In the genomic region with DNA sequence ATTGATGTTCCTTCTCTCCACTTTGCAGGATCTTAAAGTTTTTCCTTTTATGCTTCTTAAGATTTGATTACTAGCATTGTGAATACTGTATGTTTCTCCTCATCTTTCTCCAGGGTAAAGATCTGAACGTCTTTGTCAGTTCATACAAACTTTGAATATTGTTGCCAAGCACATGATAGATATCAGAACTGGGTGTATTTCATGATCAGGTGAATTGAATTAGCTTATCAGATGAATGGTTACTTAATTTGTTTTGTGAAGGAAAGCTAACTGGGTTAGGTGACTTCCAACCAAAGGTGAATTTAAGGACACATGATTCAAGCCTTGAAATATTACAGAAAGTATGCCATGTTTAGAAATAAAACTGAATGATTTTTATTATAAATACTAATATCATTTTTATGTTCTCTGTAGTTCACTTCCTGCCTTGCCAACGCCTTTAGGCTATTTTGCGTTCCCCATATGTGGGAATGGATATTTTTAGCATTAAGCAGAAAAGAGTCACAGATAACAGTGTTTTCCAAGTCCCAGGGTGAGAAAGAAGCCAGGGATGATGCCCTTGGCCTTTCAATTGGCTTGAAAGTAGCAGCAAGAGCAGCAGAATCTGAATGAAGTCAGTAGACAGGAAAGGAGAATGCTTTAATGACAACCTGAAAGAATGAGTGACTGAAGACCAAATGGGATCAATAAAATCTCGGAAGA, we compare ENCODE assay signal across 18 cellular contexts.
DNase-seq lines count a peak whose midpoint lies in the region; ATAC-seq, FAIRE-seq and TF ChIP-seq lines count a peak whose summit lies in the region.
"Had no signal": no experiment of that assay in that cellular context is flagged by ENCODE, and none has a peak within 500 bp of the region (broad histone marks: within the 10 kb centered on the region; RNA-seq: fewer than 3 reads in every experiment).

No MANE protein-coding gene starts in this region.

- no peak for ATAC-seq in stimulated activated effector memory CD8-positive, alpha-beta T cell treated with anti-CD3 and anti-CD28 coated beads, Interleukin-12 subunit alpha, Interleukin-12 subunit beta, amount 100 ng/mL, for 72 hours
- ATAC-seq: CD8-positive, alpha-beta T cell; GM23338 had no signal

- TF ChIP-seq CTCF in chondrocyte (IDR thresholded peaks at IDR 0.05) (no peak), D721Med (IDR thresholded peaks at IDR 0.05; ENCODE audit: insufficient read depth, missing control alignments) (no peak), Peyer's patch (IDR thresholded peaks at IDR 0.05) (no peak)

- H3K36me3 ChIP-seq in Peyer's patch: no peaks in the 10 kb centered on the region
- H3K36me3 ChIP-seq: BLaER1 treated with 17β-estradiol and CSF1 and Interleukin-3, amounts not matched to agents 10 nM and 100 nM had no signal

- H3K27ac Mint-ChIP-seq in stimulated activated effector memory CD8-positive, alpha-beta T cell treated with anti-CD3 and anti-CD28 coated beads, Interleukin-12 subunit alpha, Interleukin-12 subunit beta, amount 100 ng/mL, for 72 hours: no peak overlapping the region
- H3K27ac Mint-ChIP-seq in chondrocyte (ENCODE audit: unreplicated experiment): no peak overlapping the region
- H3K27ac Mint-ChIP-seq: B cell; CD8-positive, alpha-beta T cell; GM23338 had no signal

- H3K4me3 ChIP-seq in Peyer's patch: no peak overlapping the region
- H3K4me3 ChIP-seq: BLaER1 treated with 17β-estradiol and CSF1 and Interleukin-3, amounts not matched to agents 10 nM and 100 nM; GM23338 had no signal

- no peaks in the 10 kb centered on the region for H3K27me3 ChIP-seq in Peyer's patch
- H3K27me3 ChIP-seq: BLaER1 treated with 17β-estradiol and CSF1 and Interleukin-3, amounts not matched to agents 10 nM and 100 nM had no signal

- FAIRE-seq in D721Med (lab: Jason Lieb, UNC): no peak
- FAIRE-seq: G401.6, GM12891, H54 had no signal

- H3K4me3 Mint-ChIP-seq in stimulated activated effector memory CD8-positive, alpha-beta T cell treated with anti-CD3 and anti-CD28 coated beads, Interleukin-12 subunit alpha, Interleukin-12 subunit beta, amount 100 ng/mL, for 72 hours: no peak overlapping the region
- no peak overlapping the region for H3K4me3 Mint-ChIP-seq in chondrocyte (ENCODE audit: unreplicated experiment)
- H3K4me3 Mint-ChIP-seq: B cell; CD8-positive, alpha-beta T cell; GM23338 had no signal

- no peaks in the 10 kb centered on the region for H3K4me1 ChIP-seq in Peyer's patch
- H3K4me1 ChIP-seq: BLaER1 treated with 17β-estradiol and CSF1 and Interleukin-3, amounts not matched to agents 10 nM and 100 nM; Caco-2 had no signal

- H3K9me3 ChIP-seq in Peyer's patch: no peaks in the 10 kb centered on the region
- H3K9me3 ChIP-seq: Caco-2 had no signal

- H3K4me1 Mint-ChIP-seq in stimulated activated effector memory CD8-positive, alpha-beta T cell treated with anti-CD3 and anti-CD28 coated beads, Interleukin-12 subunit alpha, Interleukin-12 subunit beta, amount 100 ng/mL, for 72 hours: no peaks in the 10 kb centered on the region
- H3K4me1 Mint-ChIP-seq in chondrocyte (ENCODE audit: low read depth): peaks cover 4% of the 10 kb centered on the region
- H3K4me1 Mint-ChIP-seq: B cell, GM23338 had no signal

- TF ChIP-seq POLR2A in Peyer's patch (IDR thresholded peaks at IDR 0.05): no peak

- H3K27me3 Mint-ChIP-seq in chondrocyte (ENCODE audit: low read depth): no peaks in the 10 kb centered on the region
- H3K27me3 Mint-ChIP-seq: B cell had no signal

- DNase-seq in EH (ENCODE audit: low read depth): peak; percentile 13
- peak; percentile 98 for DNase-seq in SK-N-DZ (ENCODE audit: low spot score)
- peak; percentile 17 for DNase-seq in epidermal melanocyte (ENCODE audit: insufficient read length, low spot score)
- DNase-seq in stimulated activated effector memory CD8-positive, alpha-beta T cell treated with anti-CD3 and anti-CD28 coated beads, Interleukin-12 subunit alpha, Interleukin-12 subunit beta, amount 100 ng/mL, for 72 hours (ENCODE audit: low spot score in 2 of 2): no peak
- DNase-seq in chondrocyte (ENCODE audit: low spot score): no peak
- DNase-seq in D721Med (ENCODE audit: insufficient read length, low spot score): no peak
- DNase-seq in Peyer's patch: no peak
- DNase-seq: Caco-2; CD8-positive, alpha-beta T cell; DMS153; DMS79; HCEC 1CT had no signal

- peaks cover 9% of the 10 kb centered on the region for H3K9me3 Mint-ChIP-seq in stimulated activated effector memory CD8-positive, alpha-beta T cell treated with anti-CD3 and anti-CD28 coated beads, Interleukin-12 subunit alpha, Interleukin-12 subunit beta, amount 100 ng/mL, for 72 hours
- peaks cover 6% of the 10 kb centered on the region for H3K9me3 Mint-ChIP-seq in chondrocyte (ENCODE audit: low read depth)

- H3K27ac ChIP-seq in Peyer's patch: no peak overlapping the region
- H3K27ac ChIP-seq: BLaER1 treated with 17β-estradiol and CSF1 and Interleukin-3, amounts not matched to agents 10 nM and 100 nM had no signal

- H3K36me3 Mint-ChIP-seq in stimulated activated effector memory CD8-positive, alpha-beta T cell treated with anti-CD3 and anti-CD28 coated beads, Interleukin-12 subunit alpha, Interleukin-12 subunit beta, amount 100 ng/mL, for 72 hours: no peaks in the 10 kb centered on the region
- peaks cover 1% of the 10 kb centered on the region for H3K36me3 Mint-ChIP-seq in chondrocyte (ENCODE audit: low read depth)
- H3K36me3 Mint-ChIP-seq: CD8-positive, alpha-beta T cell had no signal

Comparison
In these comparisons a context has a peak if more than half of its experiments do, and no peak if none do; other contexts are left out.
1. DNase-seq: peak in EH (single experiment), SK-N-DZ (single experiment) and epidermal melanocyte (single experiment); none in stimulated activated effector memory CD8-positive, alpha-beta T cell treated with anti-CD3 and anti-CD28 coated beads, Interleukin-12 subunit alpha, Interleukin-12 subunit beta, amount 100 ng/mL, for 72 hours (0 of 2), chondrocyte (single experiment), D721Med (single experiment) and Peyer's patch (0 of 3).